10 cellular contexts compared by ENCODE assay signal in genomic region chr21:31136891-31137290, GRCh38.
DNase-seq lines count a peak whose midpoint lies in the region; ATAC-seq and TF ChIP-seq lines count a peak whose summit lies in the region.
"Had no signal": no experiment of that assay in that cellular context is flagged by ENCODE, and none has a peak within 500 bp of the region (broad histone marks: within the 10 kb centered on the region; RNA-seq: fewer than 3 reads in every experiment).

No MANE protein-coding gene starts in this region.

- peak overlapping the region in 1 of 2 experiments; percentile 85; a peak in 2 of 4 replicates for H3K27ac ChIP-seq in SK-N-SH (ENCODE audit: low read depth in 2 of 2, low read length in 1 of 2)
- H3K27ac ChIP-seq in osteoblast (ENCODE audit: low read depth, low read length), result no peak overlapping the region
- H3K27ac ChIP-seq in psoas muscle, result no peak overlapping the region
- H3K27ac ChIP-seq in coronary artery, result no peak overlapping the region
- H3K27ac ChIP-seq: 22Rv1, skin epidermis had no signal

- H3K9me3 ChIP-seq in SK-N-SH, result no peaks in the 10 kb centered on the region
- no peaks in the 10 kb centered on the region for H3K9me3 ChIP-seq in osteoblast (ENCODE audit: low read depth, low read length)
- no peaks in the 10 kb centered on the region for H3K9me3 ChIP-seq in psoas muscle

- H3K9me3 Mint-ChIP-seq in activated T-cell treated with anti-CD3 and anti-CD28 coated beads, Interleukin-2, amount 50 U/mL, for 24 hours, result peaks cover 2% of the 10 kb centered on the region

- H4K20me1 ChIP-seq in SK-N-SH (ENCODE audit: insufficient read depth), result no peaks in the 10 kb centered on the region
- no peaks in the 10 kb centered on the region for H4K20me1 ChIP-seq in osteoblast (ENCODE audit: insufficient read depth, low read length)

- H3K9ac ChIP-seq in SK-N-SH, result no peak overlapping the region

- TF ChIP-seq CTCF in SK-N-SH (IDR thresholded peaks at IDR 0.05) (no peak), osteoblast (IDR thresholded peaks at IDR 0.05; ENCODE audit: extremely low read depth, low read depth, low read length) (peak; percentile 47), psoas muscle (IDR thresholded peaks at IDR 0.05) (no peak), coronary artery (IDR thresholded peaks at IDR 0.05) (no peak)

- H3K27me3 Mint-ChIP-seq in activated T-cell treated with anti-CD3 and anti-CD28 coated beads, Interleukin-2, amount 50 U/mL, for 24 hours, result no peaks in the 10 kb centered on the region

- TF ChIP-seq EP300 in SK-N-SH (IDR thresholded peaks at IDR 0.05; ENCODE audit: borderline replicate concordance in 1 of 2, low read depth in 1 of 2, low read length in 1 of 2), result no peak

- peaks cover 56% of the 10 kb centered on the region for H3K4me1 Mint-ChIP-seq in activated T-cell treated with anti-CD3 and anti-CD28 coated beads, Interleukin-2, amount 50 U/mL, for 24 hours (ENCODE audit: low read depth)

- no peaks in the 10 kb centered on the region for H3F3A ChIP-seq in SK-N-SH (replicated peaks; ENCODE audit: insufficient read depth)

- H3K27ac Mint-ChIP-seq in activated T-cell treated with anti-CD3 and anti-CD28 coated beads, Interleukin-2, amount 50 U/mL, for 24 hours, result no peak overlapping the region

- no peak overlapping the region for H2AFZ ChIP-seq in SK-N-SH (ENCODE audit: low read depth)
- H2AFZ ChIP-seq in osteoblast (ENCODE audit: low read length), result peak overlapping the region; percentile 19

- no peak overlapping the region for H3K4me2 ChIP-seq in SK-N-SH
- H3K4me2 ChIP-seq in osteoblast (ENCODE audit: insufficient read depth, low read length), result peak overlapping the region; percentile 21

- H3K27me3 ChIP-seq in SK-N-SH (ENCODE audit: insufficient read depth) (no peaks in the 10 kb centered on the region), osteoblast (ENCODE audit: insufficient read depth, low read length) (no peaks in the 10 kb centered on the region), psoas muscle (ENCODE audit: insufficient read depth in 3 of 3, low read length in 2 of 3) (no peaks in the 10 kb centered on the region)

- H3K4me1 ChIP-seq in SK-N-SH (ENCODE audit: control insufficient read depth in 1 of 2, insufficient read depth in 2 of 2, low read depth in 1 of 2, low read length in 1 of 2) (peaks cover 0 to 33% of the 10 kb centered on the region in 2 experiments; a peak in 2 of 4 replicates), osteoblast (ENCODE audit: insufficient read depth, low read length) (peaks cover 17% of the 10 kb centered on the region), psoas muscle (no peaks in the 10 kb centered on the region)

- intact Hi-C loops in psoas muscle (cut with DNase I), result no loop called here

- CTCF ChIA-PET in SK-N-SH (lab: Yijun Ruan, JAX), result interaction anchor here (1.2 to 1.7 kb wide), 3 partner anchors 22 to 44 kb away, joined by 4 to 6 read pairs (median 5); no protein-coding TSS in a partner anchor

- H3K36me3 Mint-ChIP-seq in activated T-cell treated with anti-CD3 and anti-CD28 coated beads, Interleukin-2, amount 50 U/mL, for 24 hours (ENCODE audit: low read depth), result peaks cover 98% of the 10 kb centered on the region

- peak; percentile 24 for DNase-seq in DMS79 treated with DMSO at 0.1 percent for 48 hours (lab: John Stamatoyannopoulos, UW)
- no peak for DNase-seq in DMS79 (lab: John Stamatoyannopoulos, UW)
- peak; percentile 42 for DNase-seq in SK-N-SH
- no peak for DNase-seq in osteoblast (ENCODE audit: insufficient read length, low spot score, missing footprints)
- DNase-seq in activated T-cell treated with anti-CD3 and anti-CD28 coated beads, Interleukin-2, amount 50 U/mL, for 24 hours, result no peak
- no peak for DNase-seq in psoas muscle
- DNase-seq in coronary artery (ENCODE audit: low spot score), result no peak

- H3K4me3 ChIP-seq in SK-N-SH (ENCODE audit: low read depth in 2 of 2, low read length in 1 of 2) (no peak overlapping the region), osteoblast (ENCODE audit: insufficient read depth, low read length) (peak overlapping the region; percentile 5), psoas muscle (no peak overlapping the region), coronary artery (no peak overlapping the region)
- H3K4me3 ChIP-seq: skin epidermis had no signal

- no peak overlapping the region for H3K4me3 Mint-ChIP-seq in activated T-cell treated with anti-CD3 and anti-CD28 coated beads, Interleukin-2, amount 50 U/mL, for 24 hours

- peaks cover 0 to 8% of the 10 kb centered on the region in 2 experiments for H3K36me3 ChIP-seq in SK-N-SH (replicated peaks in 1 of 2; ENCODE audit: control insufficient read depth in 1 of 2, insufficient read depth in 2 of 2, low read length in 1 of 2)
- H3K36me3 ChIP-seq in osteoblast (ENCODE audit: insufficient read depth, low read length), result no peaks in the 10 kb centered on the region
- no peaks in the 10 kb centered on the region for H3K36me3 ChIP-seq in psoas muscle (ENCODE audit: insufficient read depth in 1 of 2, low read depth in 1 of 2)

- WGBS in SK-N-SH (ENCODE audit: low lambda C conversion rate), result 52% methylated on average over 12 of the region's 12 CpGs
- WGBS in psoas muscle, 3 donors, result 33 to 47% (median 35%) methylated on average over 12 of the region's 12 CpGs

- H3K9me2 ChIP-seq in SK-N-SH, result no peaks in the 10 kb centered on the region

- H3K79me2 ChIP-seq in SK-N-SH (ENCODE audit: insufficient read depth) (no peaks in the 10 kb centered on the region), osteoblast (ENCODE audit: insufficient read depth, low read length) (no peaks in the 10 kb centered on the region)

- no peak for TF ChIP-seq RAD21 in SK-N-SH (IDR thresholded peaks at IDR 0.05; ENCODE audit: low read length)

- ATAC-seq in HG02981 (IDR thresholded peaks at IDR 0.05; ENCODE audit: unreplicated experiment), result peak; percentile 47
- ATAC-seq in psoas muscle, result no peak

- POLR2A ChIA-PET in SK-N-SH (lab: Yijun Ruan, JAX), result interaction anchor here (1.6 kb wide), 1 partner anchor 38 kb away, joined by 4 read pairs; no protein-coding TSS in a partner anchor

TF ChIP-seq in SK-N-SH, 30 proteins besides CTCF, POLR2A, EP300 and RAD21:
- TF ChIP-seq, protein P1, sequence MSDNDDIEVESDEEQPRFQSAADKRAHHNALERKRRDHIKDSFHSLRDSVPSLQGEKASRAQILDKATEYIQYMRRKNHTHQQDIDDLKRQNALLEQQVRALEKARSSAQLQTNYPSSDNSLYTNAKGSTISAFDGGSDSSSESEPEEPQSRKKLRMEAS (IDR thresholded peaks at IDR 0.05; ENCODE audit: low read depth), result no peak
- TF ChIP-seq CHD2 (IDR thresholded peaks at IDR 0.05; ENCODE audit: low read length, partially characterized antibody) (no peak), YY1 (IDR thresholded peaks at IDR 0.05; ENCODE audit: low read depth) (no peak), REST (IDR thresholded peaks at IDR 0.05; ENCODE audit: low read depth, low read length) (no peak), RXRA (IDR thresholded peaks at IDR 0.05; ENCODE audit: borderline replicate concordance, low read depth) (no peak), FOSL2 (IDR thresholded peaks at IDR 0.05; ENCODE audit: borderline replicate concordance, low read depth) (no peak), NFIC (IDR thresholded peaks at IDR 0.05; ENCODE audit: borderline replicate concordance) (no peak), JUND (IDR thresholded peaks at IDR 0.05) (no peak), GABPA (IDR thresholded peaks at IDR 0.05; ENCODE audit: low read depth) (no peak), NRF1 (IDR thresholded peaks at IDR 0.05; ENCODE audit: low read depth, low read length) (no peak), POLR2AphosphoS5 (IDR thresholded peaks at IDR 0.05; ENCODE audit: low read depth, low read length) (no peak), FOXM1 (IDR thresholded peaks at IDR 0.05; ENCODE audit: low read depth) (no peak), SMC3 (IDR thresholded peaks at IDR 0.05; ENCODE audit: low read depth, low read length) (no peak), SIN3A (IDR thresholded peaks at IDR 0.05; ENCODE audit: borderline replicate concordance, low read depth, low read length) (no peak), MXI1 (IDR thresholded peaks at IDR 0.05; ENCODE audit: low read depth, low read length) (no peak; the same call in 1 of the 2 replicates)
TF ChIP-seq in SK-N-SH: peak in this region for 0.

Comparison
In these comparisons a context has a peak if more than half of its experiments do, and no peak if none do; other contexts are left out.
1. DNase-seq: peak in DMS79 treated with DMSO at 0.1 percent for 48 hours (single experiment) and SK-N-SH (single experiment); none in DMS79 (single experiment), osteoblast (single experiment), activated T-cell treated with anti-CD3 and anti-CD28 coated beads, Interleukin-2, amount 50 U/mL, for 24 hours (single experiment), psoas muscle (0 of 2) and coronary artery (single experiment).